ENCODE assay signal across 30 cellular contexts in the genomic region with DNA sequence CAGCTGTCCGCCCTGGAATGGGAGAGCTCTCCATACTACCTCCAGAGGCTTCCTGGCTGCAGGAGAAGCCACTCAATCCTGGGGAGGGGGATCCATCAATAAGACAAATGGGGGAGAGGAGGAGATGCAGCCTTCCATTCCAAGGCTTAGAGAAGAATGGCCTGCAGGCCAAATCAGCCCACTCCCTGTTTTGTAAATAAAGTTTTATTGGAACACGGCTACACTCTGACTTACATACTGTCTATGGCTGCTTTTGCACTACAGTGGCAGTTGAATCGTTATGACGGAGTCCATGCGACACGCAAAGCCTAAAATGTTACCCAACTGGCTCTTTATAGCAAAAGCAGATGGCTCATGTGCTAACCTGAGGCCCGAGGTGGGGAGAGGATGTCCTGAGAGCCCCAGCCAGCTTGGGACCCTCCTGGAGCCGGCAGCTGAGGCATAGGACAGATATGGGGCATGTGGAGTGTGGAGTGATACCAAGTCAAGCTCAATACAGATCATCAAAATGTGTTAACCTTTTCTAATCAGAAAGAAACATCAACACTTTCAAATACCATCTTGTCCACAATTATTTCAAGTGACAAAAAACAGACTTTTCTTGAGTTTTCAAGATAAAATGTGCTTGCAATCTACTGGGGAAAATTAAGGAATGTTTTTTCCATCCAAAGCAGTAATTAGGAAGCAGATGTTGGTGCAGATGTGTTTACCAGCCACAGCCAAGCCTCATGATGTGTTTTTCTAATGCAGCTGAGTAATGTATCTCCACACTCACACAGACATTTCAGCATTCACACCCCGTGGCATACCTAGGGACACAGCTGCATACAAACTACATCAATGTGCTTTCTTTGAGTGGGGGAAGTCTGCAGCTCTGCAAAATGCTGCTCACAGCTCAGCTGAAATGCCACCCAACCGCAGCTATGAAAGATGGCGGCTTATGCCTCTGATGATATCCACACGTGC.
"Had no signal": no experiment of that assay in that cellular context is flagged by ENCODE, and none has a peak within 500 bp of the region (broad histone marks: within the 10 kb centered on the region; RNA-seq: fewer than 3 reads in every experiment).

No MANE protein-coding gene starts in this region.

- H3K27ac ChIP-seq: body of pancreas, breast epithelium, cardiac muscle cell, coronary artery, foreskin keratinocyte, gastroesophageal sphincter had no signal

- H3K4me3 ChIP-seq: body of pancreas, breast epithelium, cardiac muscle cell, coronary artery, dorsolateral prefrontal cortex, gastroesophageal sphincter had no signal

- H3K27me3 ChIP-seq: body of pancreas, breast epithelium, cardiac muscle cell, foreskin keratinocyte, gastroesophageal sphincter had no signal

- H3K9me3 ChIP-seq: body of pancreas, breast epithelium, gastroesophageal sphincter had no signal

- H3K4me1 Mint-ChIP-seq: activated T-helper 17 cell treated with anti-CD3 and anti-CD28 coated beads, Interleukin-2, amount 50 U/mL, for 72 hours; endodermal cell had no signal

- H3K4me1 ChIP-seq: body of pancreas, breast epithelium, foreskin keratinocyte, gastroesophageal sphincter had no signal

- H3K36me3 Mint-ChIP-seq: activated naive CD8-positive, alpha-beta T cell had no signal

- ATAC-seq: activated CD8-positive, alpha-beta T cell treated with anti-CD3 and anti-CD28 coated beads for 36 hours; activated T-cell treated with anti-CD3 and anti-CD28 coated beads, Interleukin-2, amount 50 U/mL, for 4 hours; activated T-helper 17 cell treated with anti-CD3 and anti-CD28 coated beads, Interleukin-2, amount 50 U/mL, for 72 hours; body of pancreas; esophagus mucosa; foreskin keratinocyte; gastroesophageal sphincter had no signal

- H3K9me3 Mint-ChIP-seq: activated CD8-positive, alpha-beta T cell treated with anti-CD3 and anti-CD28 coated beads for 36 hours; activated T-cell treated with anti-CD3 and anti-CD28 coated beads, Interleukin-2, amount 50 U/mL, for 4 hours; activated T-helper 17 cell treated with anti-CD3 and anti-CD28 coated beads, Interleukin-2, amount 50 U/mL, for 72 hours; endodermal cell had no signal

- H3K4me3 Mint-ChIP-seq: activated CD8-positive, alpha-beta T cell treated with anti-CD3 and anti-CD28 coated beads for 36 hours; activated naive CD8-positive, alpha-beta T cell; activated T-cell treated with anti-CD3 and anti-CD28 coated beads, Interleukin-2, amount 50 U/mL, for 4 hours; activated T-helper 17 cell treated with anti-CD3 and anti-CD28 coated beads, Interleukin-2, amount 50 U/mL, for 72 hours; dendritic cell treated with granulocyte-macrophage colony-stimulating factor and Interleukin-4, amounts not matched to agents 40 ng/mL and 50 ng/mL, for 4 days; endodermal cell had no signal

- H3K27me3 Mint-ChIP-seq: activated CD8-positive, alpha-beta T cell treated with anti-CD3 and anti-CD28 coated beads for 36 hours; dendritic cell treated with granulocyte-macrophage colony-stimulating factor and Interleukin-4, amounts not matched to agents 40 ng/mL and 50 ng/mL, for 4 days had no signal

- H3K27ac Mint-ChIP-seq: activated CD8-positive, alpha-beta T cell treated with anti-CD3 and anti-CD28 coated beads for 36 hours; activated naive CD8-positive, alpha-beta T cell; activated T-helper 17 cell treated with anti-CD3 and anti-CD28 coated beads, Interleukin-2, amount 50 U/mL, for 72 hours; dendritic cell treated with granulocyte-macrophage colony-stimulating factor and Interleukin-4, amounts not matched to agents 40 ng/mL and 50 ng/mL, for 4 days; endodermal cell had no signal

- H3K36me3 ChIP-seq: breast epithelium, cardiac muscle cell, gastroesophageal sphincter had no signal

- DNase-seq: activated CD4-positive, alpha-beta T cell treated with anti-CD3 and anti-CD28 coated beads for 1 hour; activated CD4-positive, alpha-beta T cell treated with anti-CD3 and anti-CD28 coated beads for 4 hours; activated CD4-positive, alpha-beta T cell treated with anti-CD3 and anti-CD28 coated beads, Interleukin-2, amount 50 U/mL, for 1 hour; activated CD4-positive, alpha-beta T cell treated with anti-CD3 and anti-CD28 coated beads, Interleukin-2, amount 50 U/mL, for 48 hours; activated CD8-positive, alpha-beta memory T cell treated with anti-CD3 and anti-CD28 coated beads for 24 hours; activated CD8-positive, alpha-beta T cell treated with anti-CD3 and anti-CD28 coated beads for 36 hours; activated effector memory CD4-positive, alpha-beta T cell treated with Interleukin-2 at 50 U/mL for 16 hours; activated gamma-delta T cell treated with Interleukin-2 at 50 U/mL for 16 hours; activated naive CD4-positive, alpha-beta T cell treated with anti-CD3 and anti-CD28 coated beads, Interleukin-2, amount 50 U/mL, for 16 hours; activated naive CD4-positive, alpha-beta T cell treated with Interleukin-2 at 50 U/mL for 16 hours; activated T-cell treated with anti-CD3 and anti-CD28 coated beads, Interleukin-2, amount 50 U/mL, for 4 hours; amygdala; aorta; body of pancreas; central memory CD4-positive, alpha-beta T cell; cerebellar nuclear complex; dorsolateral prefrontal cortex; effector memory CD4-positive, alpha-beta T cell; endodermal cell; foreskin keratinocyte; head of caudate nucleus; T-helper 2 cell had no signal
